In genomic region chr1:32611859-32612188, GRCh38 we compare ENCODE assay signal across 7 cellular contexts. TPM values are rescaled to one million over a fixed set of nuclear protein-coding genes. Genes with fewer than 3 reads are reported as not detected.
A peak's percentile ranks its signal among the peaks of the same experiment; 100 is the strongest.
DNase-seq lines count a peak whose midpoint lies in the region; ATAC-seq lines count a peak whose summit lies in the region.

No MANE protein-coding gene starts in this region.

- POLR2A ChIA-PET in activated CD8-positive, alpha-beta T cell treated with anti-CD3 and anti-CD28 coated beads, Interleukin-2, amount 10 ng/mL, durations not matched to agents 7 days and 5 days (lab: Charles Lee): no interaction called here

- no peak overlapping the region for H3K27ac Mint-ChIP-seq in activated CD8-positive, alpha-beta T cell treated with anti-CD3 and anti-CD28 coated beads, Interleukin-2, amount 10 ng/mL, durations not matched to agents 7 days and 5 days
- peak overlapping the region; percentile 26 for H3K27ac Mint-ChIP-seq in stimulated activated naive B cell treated with anti-CD40 and anti-IgM and Interleukin-4, amounts not matched to agents 10 μg/mL and 1 μg/mL and 100 μg/mL, for 72 hours

- ATAC-seq in activated CD8-positive, alpha-beta T cell treated with anti-CD3 and anti-CD28 coated beads, Interleukin-2, amount 10 ng/mL, durations not matched to agents 7 days and 5 days: no peak
- ATAC-seq in stimulated activated naive B cell treated with anti-CD40 and anti-IgM and Interleukin-4, amounts not matched to agents 10 μg/mL and 1 μg/mL and 100 μg/mL, for 72 hours (replicated peaks): no peak
- ATAC-seq in GM21526 (IDR thresholded peaks at IDR 0.05; ENCODE audit: low FRiP score, unreplicated experiment): no peak

- no peaks in the 10 kb centered on the region for H3K9me3 Mint-ChIP-seq in activated CD8-positive, alpha-beta T cell treated with anti-CD3 and anti-CD28 coated beads, Interleukin-2, amount 10 ng/mL, durations not matched to agents 7 days and 5 days (ENCODE audit: insufficient read depth)
- H3K9me3 Mint-ChIP-seq in stimulated activated naive B cell treated with anti-CD40 and anti-IgM and Interleukin-4, amounts not matched to agents 10 μg/mL and 1 μg/mL and 100 μg/mL, for 72 hours: no peaks in the 10 kb centered on the region

- H3K27me3 Mint-ChIP-seq in activated CD8-positive, alpha-beta T cell treated with anti-CD3 and anti-CD28 coated beads, Interleukin-2, amount 10 ng/mL, durations not matched to agents 7 days and 5 days (ENCODE audit: low read depth): no peaks in the 10 kb centered on the region
- H3K27me3 Mint-ChIP-seq in stimulated activated naive B cell treated with anti-CD40 and anti-IgM and Interleukin-4, amounts not matched to agents 10 μg/mL and 1 μg/mL and 100 μg/mL, for 72 hours: peaks cover 0 to 4% of the 10 kb centered on the region in 2 donors

- no peaks in the 10 kb centered on the region for H3K9me3 ChIP-seq in HAP-1
- no peaks in the 10 kb centered on the region for H3K9me3 ChIP-seq in iPS-18c (ENCODE audit: control insufficient read depth, insufficient read depth, low read length)

- DNase-seq in HAP-1 (ENCODE audit: low spot score in 2 of 2) (no peak), DMS 273 treated with DMSO at 0.1 percent for 48 hours (lab: John Stamatoyannopoulos, UW) (no peak), head of caudate nucleus (no peak)
- DNase-seq in activated CD8-positive, alpha-beta T cell treated with anti-CD3 and anti-CD28 coated beads, Interleukin-2, amount 10 ng/mL, durations not matched to agents 7 days and 5 days: no peak
- no peak for DNase-seq in stimulated activated naive B cell treated with anti-CD40 and anti-IgM and Interleukin-4, amounts not matched to agents 10 μg/mL and 1 μg/mL and 100 μg/mL, for 72 hours

- H3K4me1 Mint-ChIP-seq in activated CD8-positive, alpha-beta T cell treated with anti-CD3 and anti-CD28 coated beads, Interleukin-2, amount 10 ng/mL, durations not matched to agents 7 days and 5 days (ENCODE audit: low read depth): peaks cover 4% of the 10 kb centered on the region
- H3K4me1 Mint-ChIP-seq in stimulated activated naive B cell treated with anti-CD40 and anti-IgM and Interleukin-4, amounts not matched to agents 10 μg/mL and 1 μg/mL and 100 μg/mL, for 72 hours: peaks cover 7 to 13% of the 10 kb centered on the region in 2 donors

- intact Hi-C loops in head of caudate nucleus (cut with DNase I): no loop called here

- H3K4me3 ChIP-seq in HAP-1 (peak overlapping the region; percentile 43), iPS-18c (ENCODE audit: insufficient read depth, low read depth, low read length) (peak overlapping the region; percentile 71)

- H3K36me3 Mint-ChIP-seq in activated CD8-positive, alpha-beta T cell treated with anti-CD3 and anti-CD28 coated beads, Interleukin-2, amount 10 ng/mL, durations not matched to agents 7 days and 5 days (ENCODE audit: low read depth): peaks cover 2% of the 10 kb centered on the region
- peaks cover 3 to 5% of the 10 kb centered on the region in 2 donors for H3K36me3 Mint-ChIP-seq in stimulated activated naive B cell treated with anti-CD40 and anti-IgM and Interleukin-4, amounts not matched to agents 10 μg/mL and 1 μg/mL and 100 μg/mL, for 72 hours

- peak overlapping the region; percentile 63 for H3K4me3 Mint-ChIP-seq in activated CD8-positive, alpha-beta T cell treated with anti-CD3 and anti-CD28 coated beads, Interleukin-2, amount 10 ng/mL, durations not matched to agents 7 days and 5 days
- H3K4me3 Mint-ChIP-seq in stimulated activated naive B cell treated with anti-CD40 and anti-IgM and Interleukin-4, amounts not matched to agents 10 μg/mL and 1 μg/mL and 100 μg/mL, for 72 hours: peak overlapping the region; percentile 63 to 76

- no peaks in the 10 kb centered on the region for H3K36me3 ChIP-seq in HAP-1 (replicated peaks)

- in situ Hi-C loops in HAP-1 (cut with MboI; ENCODE audit: low sequenced_read_pairs): no loop called here

- no peaks in the 10 kb centered on the region for H3K27me3 ChIP-seq in HAP-1 (ENCODE audit: low read depth)

- H3K4me1 ChIP-seq in HAP-1: peaks cover 10% of the 10 kb centered on the region

- CTCF ChIA-PET in activated CD8-positive, alpha-beta T cell treated with anti-CD3 and anti-CD28 coated beads, Interleukin-2, amount 10 ng/mL, durations not matched to agents 7 days and 5 days (lab: Charles Lee): interaction anchor here (0.6 kb wide), 1 partner anchor 399 kb away, joined by 3 read pairs; no protein-coding TSS in a partner anchor

RNA-seq across cellular contexts. Expression of gene ZBTB8OS, which starts 38.5 kb away (rescaled TPM):
- 10 to 100 TPM; 50.5 to 54.1 TPM for total RNA-seq in activated CD8-positive, alpha-beta T cell treated with anti-CD3 and anti-CD28 coated beads, Interleukin-2, amount 10 ng/mL, durations not matched to agents 7 days and 5 days

RNA-seq across cellular contexts. Expression of gene RBBP4, which starts 39.2 kb away (rescaled TPM):
- 100 to 1,000 TPM; 290 to 298 TPM for total RNA-seq in activated CD8-positive, alpha-beta T cell treated with anti-CD3 and anti-CD28 coated beads, Interleukin-2, amount 10 ng/mL, durations not matched to agents 7 days and 5 days
